In genomic region chr17:79533116-79533515, GRCh38 we compare ENCODE assay signal across 23 cellular contexts.
"Had no signal": no experiment of that assay in that cellular context is flagged by ENCODE, and none has a peak within 500 bp of the region (broad histone marks: within the 10 kb centered on the region; RNA-seq: fewer than 3 reads in every experiment).

No MANE protein-coding gene starts in this region.

- H3K9ac ChIP-seq: SK-N-SH had no signal

- DNase-seq: activated CD4-positive, alpha-beta T cell treated with anti-CD3 and anti-CD28 coated beads for 36 hours; activated CD4-positive, alpha-beta T cell treated with anti-CD3 and anti-CD28 coated beads, Interleukin-2, amount 50 U/mL, for 1 hour; activated CD8-positive, alpha-beta memory T cell treated with anti-CD3 and anti-CD28 coated beads, Interleukin-2, amount 50 U/mL, for 4 hours; activated CD8-positive, alpha-beta T cell treated with anti-CD3 and anti-CD28 coated beads for 36 hours; activated gamma-delta T cell treated with Interleukin-2 at 50 U/mL for 16 hours; activated naive CD4-positive, alpha-beta T cell treated with anti-CD3 and anti-CD28 coated beads, Interleukin-2, amount 10 ng/mL, durations not matched to agents 7 days and 5 days; activated naive CD8-positive, alpha-beta T cell treated with anti-CD3 and anti-CD28 coated beads for 36 hours; activated T-cell treated with anti-CD3 and anti-CD28 coated beads, Interleukin-2, amount 50 U/mL, for 72 hours; anterior cingulate cortex; central memory CD4-positive, alpha-beta T cell; Karpas-422; NCI-H1105 treated with DMSO at 0.1 percent for 48 hours; NCI-H1436 treated with DMSO at 0.1 percent for 48 hours; NCI-H187 treated with DMSO at 0.1 percent for 48 hours; NCI-H2081 treated with DMSO at 0.1 percent for 48 hours; NCI-H446; NCI-H524; PC-9; SJCRH30; SK-N-SH; T-helper 1 cell; WERI-Rb-1 had no signal

- H3K4me2 ChIP-seq: PC-9, SK-N-SH had no signal

- H3K36me3 ChIP-seq: SJCRH30 had no signal

- H3K4me3 ChIP-seq: K562, PC-9, SJCRH30 had no signal

- H2AFZ ChIP-seq: PC-9 had no signal

- H3K27ac ChIP-seq: PC-9, SJCRH30, WERI-Rb-1 had no signal

- H3K9me3 ChIP-seq: SJCRH30, SK-N-SH had no signal

- ATAC-seq: activated CD4-positive, alpha-beta T cell treated with anti-CD3 and anti-CD28 coated beads for 36 hours; activated CD8-positive, alpha-beta T cell treated with anti-CD3 and anti-CD28 coated beads for 36 hours; activated T-cell treated with anti-CD3 and anti-CD28 coated beads, Interleukin-2, amount 50 U/mL, for 72 hours; K562 had no signal

- H3K4me1 ChIP-seq: SJCRH30 had no signal
